In genomic region chr15:71495381-71495780, GRCh38 we compare ENCODE assay signal across 24 cellular contexts.
"Had no signal": no experiment of that assay in that cellular context is flagged by ENCODE, and none has a peak within 500 bp of the region (broad histone marks: within the 10 kb centered on the region; RNA-seq: fewer than 3 reads in every experiment).

No MANE protein-coding gene starts in this region.

- ATAC-seq: activated naive CD4-positive, alpha-beta T cell treated with anti-CD3 and anti-CD28 coated beads, Interleukin-2, amount 50 U/mL, for 72 hours; activated naive CD8-positive, alpha-beta T cell treated with anti-CD3 and anti-CD28 coated beads, Interleukin-2, amount 50 U/mL, for 24 hours; activated T-cell treated with anti-CD3 and anti-CD28 coated beads, Interleukin-2, amount 50 U/mL, for 4 hours; body of pancreas; K562; PC-3; T-cell had no signal

- H3K4me1 Mint-ChIP-seq: activated B cell treated with CpG ODN at 0.5 μM for 24 hours; activated CD4-positive, alpha-beta T cell treated with anti-CD3 and anti-CD28 coated beads, Interleukin-2, amount 10 ng/mL, durations not matched to agents 7 days and 5 days; activated naive CD8-positive, alpha-beta T cell treated with anti-CD3 and anti-CD28 coated beads, Interleukin-2, amount 50 U/mL, for 24 hours; T-cell had no signal

- H3K4me1 ChIP-seq: body of pancreas had no signal

- H3K36me3 ChIP-seq: ascending aorta had no signal

- H3K27me3 ChIP-seq: ascending aorta, body of pancreas had no signal

- H3K9me3 ChIP-seq: ascending aorta, body of pancreas had no signal

- H3K36me3 Mint-ChIP-seq: activated CD4-positive, alpha-beta memory T cell treated with anti-CD3 and anti-CD28 coated beads for 36 hours; activated naive CD4-positive, alpha-beta T cell treated with anti-CD3 and anti-CD28 coated beads, Interleukin-2, amount 50 U/mL, for 72 hours; T-cell had no signal

- H3K4me3 ChIP-seq: ascending aorta, body of pancreas, K562, SK-N-MC had no signal

- H3K27ac Mint-ChIP-seq: activated B cell treated with CpG ODN at 0.5 μM for 24 hours; activated CD4-positive, alpha-beta memory T cell treated with anti-CD3 and anti-CD28 coated beads for 36 hours; activated CD4-positive, alpha-beta T cell treated with anti-CD3 and anti-CD28 coated beads, Interleukin-2, amount 10 ng/mL, durations not matched to agents 7 days and 5 days; activated naive CD4-positive, alpha-beta T cell treated with anti-CD3 and anti-CD28 coated beads, Interleukin-2, amount 50 U/mL, for 72 hours; activated naive CD8-positive, alpha-beta T cell treated with anti-CD3 and anti-CD28 coated beads, Interleukin-2, amount 50 U/mL, for 24 hours; T-cell had no signal

- H3K9me3 Mint-ChIP-seq: activated CD4-positive, alpha-beta T cell treated with anti-CD3 and anti-CD28 coated beads, Interleukin-2, amount 10 ng/mL, durations not matched to agents 7 days and 5 days; activated naive CD4-positive, alpha-beta T cell treated with anti-CD3 and anti-CD28 coated beads, Interleukin-2, amount 50 U/mL, for 72 hours had no signal

- H3K27ac ChIP-seq: ascending aorta, body of pancreas, SK-N-MC had no signal

- DNase-seq: activated B cell treated with CpG ODN at 0.5 μM for 24 hours; activated CD4-positive, alpha-beta memory T cell treated with anti-CD3 and anti-CD28 coated beads for 36 hours; activated CD4-positive, alpha-beta T cell treated with anti-CD3 and anti-CD28 coated beads, Interleukin-2, amount 10 ng/mL, durations not matched to agents 7 days and 5 days; activated CD8-positive, alpha-beta memory T cell treated with anti-CD3 and anti-CD28 coated beads for 24 hours; activated effector memory CD4-positive, alpha-beta T cell treated with anti-CD3 and anti-CD28 coated beads, Interleukin-2, amount 50 U/mL, for 16 hours; activated naive CD4-positive, alpha-beta T cell treated with Interleukin-2 at 50 U/mL for 16 hours; activated naive CD8-positive, alpha-beta T cell treated with anti-CD3 and anti-CD28 coated beads, Interleukin-2, amount 50 U/mL, for 24 hours; activated T-cell treated with anti-CD3 and anti-CD28 coated beads, Interleukin-2, amount 50 U/mL, for 4 hours; amniotic stem cell; body of pancreas; Karpas-422; NCI-H1048; NCI-H1930; NCI-H345; NCI-H510A; NCI-H526 treated with DMSO at 0.1 percent for 48 hours; PC-3; T-cell; T-helper 2 cell; T1000 had no signal

- H3K4me3 Mint-ChIP-seq: activated B cell treated with CpG ODN at 0.5 μM for 24 hours; activated CD4-positive, alpha-beta memory T cell treated with anti-CD3 and anti-CD28 coated beads for 36 hours; activated CD4-positive, alpha-beta T cell treated with anti-CD3 and anti-CD28 coated beads, Interleukin-2, amount 10 ng/mL, durations not matched to agents 7 days and 5 days; activated naive CD8-positive, alpha-beta T cell treated with anti-CD3 and anti-CD28 coated beads, Interleukin-2, amount 50 U/mL, for 24 hours; activated T-cell treated with anti-CD3 and anti-CD28 coated beads, Interleukin-2, amount 50 U/mL, for 4 hours; T-cell had no signal
